14 cellular contexts compared by ENCODE assay signal in the genomic region with DNA sequence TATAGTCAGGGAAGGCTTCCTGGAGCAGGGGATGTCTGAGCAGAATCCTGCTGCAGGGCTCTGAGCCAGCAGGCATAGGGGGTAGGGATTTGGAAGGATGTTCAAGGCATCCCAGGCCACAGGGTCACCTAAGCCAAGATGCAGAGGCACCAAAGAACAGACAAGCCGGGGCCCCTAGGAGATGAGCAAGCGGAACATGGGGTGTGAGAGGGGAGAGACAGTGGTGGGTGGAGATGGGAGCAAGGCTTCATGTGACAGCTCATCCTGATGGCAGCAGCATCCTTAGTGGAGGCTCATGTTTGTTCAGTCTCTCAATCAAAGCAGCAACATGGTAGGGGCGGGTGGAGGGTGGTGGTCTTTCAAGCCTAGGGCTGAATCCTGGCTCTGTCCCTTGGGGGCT. TPM values are rescaled to one million over a fixed set of nuclear protein-coding genes. Genes with fewer than 3 reads are reported as not detected.
DNase-seq lines count a peak whose midpoint lies in the region; FAIRE-seq and TF ChIP-seq lines count a peak whose summit lies in the region.
"Had no signal": no experiment of that assay in that cellular context is flagged by ENCODE, and none has a peak within 500 bp of the region (broad histone marks: within the 10 kb centered on the region; RNA-seq: fewer than 3 reads in every experiment).

No MANE protein-coding gene starts in this region.

- peaks cover 26% of the 10 kb centered on the region for H3K4me1 ChIP-seq in astrocyte (ENCODE audit: insufficient read depth, low read length)
- H3K4me1 ChIP-seq in neuronal stem cell (ENCODE audit: control insufficient read depth in 2 of 2, insufficient read depth in 1 of 2, low read depth in 1 of 2, low read length in 2 of 2), result peaks cover 10 to 18% of the 10 kb centered on the region in 2 donors
- peaks cover 21% of the 10 kb centered on the region; the same call in 1 of the 2 replicates for H3K4me1 ChIP-seq in SJCRH30
- H3K4me1 ChIP-seq: BE2C had no signal

- no peak for DNase-seq in HFFc6
- DNase-seq in astrocyte (ENCODE audit: low read depth), result no peak
- no peak for DNase-seq in neuronal stem cell (ENCODE audit: low spot score)
- DNase-seq in NCI-H1417 treated with DMSO at 0.1 percent for 48 hours (lab: John Stamatoyannopoulos, UW), result no peak
- no peak for DNase-seq in SJCRH30
- no peak for DNase-seq in dermis blood vessel endothelial cell
- DNase-seq: BE2C; CD4-positive, alpha-beta memory T cell; DMS79; GF-D8 had no signal

- H4K8ac ChIP-seq in neuronal stem cell (ENCODE audit: low read depth, low read length), result no peak overlapping the region

- peaks cover 7% of the 10 kb centered on the region; the same call in 1 of the 2 replicates for H3K36me3 Mint-ChIP-seq in HFFc6 (ENCODE audit: low read depth)
- peaks cover 2% of the 10 kb centered on the region for H3K36me3 Mint-ChIP-seq in astrocyte (ENCODE audit: low read depth, unreplicated experiment)
- H3K36me3 Mint-ChIP-seq: CD4-positive, alpha-beta memory T cell had no signal

- H3K9me3 ChIP-seq in astrocyte (ENCODE audit: insufficient read depth, low read depth, low read length) (no peaks in the 10 kb centered on the region), neuronal stem cell (replicated peaks in 1 of 2; ENCODE audit: control insufficient read depth in 2 of 2, insufficient read depth in 1 of 2, low read depth in 1 of 2, low read length in 2 of 2) (peaks cover 0 to 2% of the 10 kb centered on the region in 2 donors), SJCRH30 (replicated peaks) (no peaks in the 10 kb centered on the region)
- H3K9me3 ChIP-seq: A549 had no signal

- H2AFZ ChIP-seq in astrocyte (ENCODE audit: low read depth, low read length), result peak overlapping the region; percentile 18
- H2AFZ ChIP-seq in neuronal stem cell (ENCODE audit: low read length), result no peak overlapping the region

- no peaks in the 10 kb centered on the region; the same call in 1 of the 2 replicates for H3K27me3 Mint-ChIP-seq in HFFc6 (ENCODE audit: insufficient read depth)
- peaks cover 18% of the 10 kb centered on the region for H3K27me3 Mint-ChIP-seq in astrocyte (ENCODE audit: low read depth, unreplicated experiment)

- peak overlapping the region; percentile 67 for H3K18ac ChIP-seq in neuronal stem cell (ENCODE audit: low read length)

- H3K4me3 Mint-ChIP-seq in HFFc6, result no peak overlapping the region
- no peak overlapping the region for H3K4me3 Mint-ChIP-seq in astrocyte (ENCODE audit: unreplicated experiment)
- H3K4me3 Mint-ChIP-seq: CD4-positive, alpha-beta memory T cell had no signal

- H4K91ac ChIP-seq in neuronal stem cell (ENCODE audit: low read depth, low read length, poor library complexity), result no peak overlapping the region

- peak overlapping the region; percentile 31 for H3K14ac ChIP-seq in neuronal stem cell (ENCODE audit: low read length)

- no peaks in the 10 kb centered on the region for H4K20me1 ChIP-seq in astrocyte (ENCODE audit: insufficient read depth, low read length)

- H3K79me2 ChIP-seq in astrocyte (ENCODE audit: insufficient read depth, low read length), result no peaks in the 10 kb centered on the region

- H3K27me3 ChIP-seq in astrocyte (ENCODE audit: insufficient read depth, low read length) (no peaks in the 10 kb centered on the region), neuronal stem cell (ENCODE audit: control insufficient read depth in 3 of 3, insufficient read depth in 3 of 3, low read depth in 1 of 3, low read length in 3 of 3) (no peaks in the 10 kb centered on the region), SJCRH30 (no peaks in the 10 kb centered on the region)

- H2BK15ac ChIP-seq in neuronal stem cell (ENCODE audit: low read length), result peak overlapping the region; percentile 72

- H3K4me3 ChIP-seq in astrocyte (ENCODE audit: insufficient read depth, low read depth, low read length) (no peak overlapping the region), neuronal stem cell (ENCODE audit: low read length in 2 of 2) (no peak overlapping the region), SJCRH30 (no peak overlapping the region)
- H3K4me3 ChIP-seq: A549 had no signal

- H3K4me1 Mint-ChIP-seq in HFFc6 (ENCODE audit: low read depth), result peaks cover 83% of the 10 kb centered on the region
- H3K4me1 Mint-ChIP-seq in astrocyte (ENCODE audit: low read depth, unreplicated experiment), result no peaks in the 10 kb centered on the region

- H2BK120ac ChIP-seq in neuronal stem cell (ENCODE audit: low read depth, low read length), result no peak overlapping the region

- peak overlapping the region; percentile 74 for H2AK5ac ChIP-seq in neuronal stem cell (ENCODE audit: low read depth, low read length)

- H3K27ac ChIP-seq in astrocyte (ENCODE audit: low read depth, low read length) (no peak overlapping the region), neuronal stem cell (replicated peaks; ENCODE audit: low read length) (no peak overlapping the region), SJCRH30 (no peak overlapping the region; the same call in 1 of the 2 replicates)
- H3K27ac ChIP-seq: A549, C4-2B had no signal

- FAIRE-seq in astrocyte (lab: Jason Lieb, UNC), result no peak
- FAIRE-seq: A549, GM19239, HepG2 had no signal

- TF ChIP-seq CTCF in HFFc6 (IDR thresholded peaks at IDR 0.05), result no peak
- no peak for TF ChIP-seq CTCF in astrocyte (IDR thresholded peaks at IDR 0.05; ENCODE audit: insufficient read depth, low read depth, low read length)

- H3K27ac Mint-ChIP-seq in HFFc6 (peak overlapping the region; percentile 90), astrocyte (ENCODE audit: unreplicated experiment) (no peak overlapping the region)
- H3K27ac Mint-ChIP-seq: CD4-positive, alpha-beta memory T cell had no signal

- no peak overlapping the region for H3K23ac ChIP-seq in neuronal stem cell (ENCODE audit: low read depth, low read length, poor library complexity)

- H3K9ac ChIP-seq in astrocyte (ENCODE audit: low read length) (no peak overlapping the region), neuronal stem cell (ENCODE audit: low read depth, low read length, poor library complexity) (no peak overlapping the region)

- H3K4ac ChIP-seq in neuronal stem cell (ENCODE audit: low read length), result no peak overlapping the region

- H3K9me3 Mint-ChIP-seq in HFFc6 (no peaks in the 10 kb centered on the region), astrocyte (ENCODE audit: unreplicated experiment) (no peaks in the 10 kb centered on the region)

- WGBS in neuronal stem cell (ENCODE audit: extremely low coverage in 2 of 2, insufficient read length in 2 of 2, insufficient replicate concordance in 1 of 2), 2 donors, result no CpG with 5 or more reads among the region's 3 CpGs

- H3K36me3 ChIP-seq in astrocyte (ENCODE audit: insufficient read depth, low read length), result no peaks in the 10 kb centered on the region
- H3K36me3 ChIP-seq in neuronal stem cell (replicated peaks in 1 of 2; ENCODE audit: control insufficient read depth in 2 of 2, insufficient read depth in 2 of 2, low read length in 2 of 2), result no peaks in the 10 kb centered on the region
- no peaks in the 10 kb centered on the region for H3K36me3 ChIP-seq in SJCRH30
- H3K36me3 ChIP-seq: BE2C had no signal

- H3K4me2 ChIP-seq in astrocyte (ENCODE audit: low read length), result peak overlapping the region; percentile 9
- H3K4me2 ChIP-seq in neuronal stem cell (ENCODE audit: insufficient read depth, low read length, poor library complexity, severe bottlenecking), result no peak overlapping the region
- H3K4me2 ChIP-seq: A549 had no signal

- no peak overlapping the region for H2BK12ac ChIP-seq in neuronal stem cell (ENCODE audit: low read length)

- peak overlapping the region; percentile 10 for H2BK5ac ChIP-seq in neuronal stem cell (ENCODE audit: low read length)

- no peaks in the 10 kb centered on the region for H3K79me1 ChIP-seq in neuronal stem cell (ENCODE audit: low read depth, low read length)

RNA-seq across cellular contexts. Expression of gene TCP11, which starts 29.8 kb away (rescaled TPM):
- under 1 TPM; 0.31 to 0.70 (median 0.37) TPM for total RNA-seq in HFFc6 (2021; fragmentation: NEBNext Ultra II Directional; extraction: Animal tissue kit (Norgen Biotek cat#: 25700))
- total RNA-seq in astrocyte (not detected in 2 replicates), dermis blood vessel endothelial cell (0.28 and 0.68 TPM in 2 replicates)
- 0.47 TPM for polyA plus RNA-seq in neuronal stem cell (2013, experiment 1 of 2)
- 0.40 TPM for polyA plus RNA-seq in neuronal stem cell (2013, experiment 2 of 2)
- not detected in 2 replicates for total RNA-seq in SJCRH30 (2014; rRNA removed; shearing (Covaris generic))
- total RNA-seq: CD4-positive, alpha-beta memory T cell; HepG2 had no signal
- polyA plus RNA-seq: CD4-positive, alpha-beta memory T cell had no signal

RNA-seq across cellular contexts. Expression of gene SCUBE3, which starts 42.9 kb away (rescaled TPM):
- 10 to 100 TPM; 37.0 to 75.0 (median 44.3) TPM for total RNA-seq in HFFc6 (2021; fragmentation: NEBNext Ultra II Directional; extraction: Animal tissue kit (Norgen Biotek cat#: 25700))
- 8.5 and 10.1 TPM in 2 replicates for total RNA-seq in astrocyte
- polyA plus RNA-seq in neuronal stem cell (2013, experiment 1 of 2), result 17.3 TPM
- 17.3 TPM for polyA plus RNA-seq in neuronal stem cell (2013, experiment 2 of 2)
- total RNA-seq in SJCRH30 (2014; rRNA removed; shearing (Covaris generic)), result 0.28 and 0.36 TPM in 2 replicates
- total RNA-seq in dermis blood vessel endothelial cell, result 0.85 and 1.7 TPM in 2 replicates
- total RNA-seq: CD4-positive, alpha-beta memory T cell; HepG2 had no signal
- polyA plus RNA-seq: HepG2 had no signal
